ENCODE assay signal across 1 cellular context in genomic region chr3:188272481-188273372, GRCh38.
TF ChIP-seq lines count a peak whose summit lies in the region.

No MANE protein-coding gene starts in this region.

TF ChIP-seq in H1, 55 proteins besides CTCF, POLR2A, EP300 and RAD21:
- TF ChIP-seq, protein P1, sequence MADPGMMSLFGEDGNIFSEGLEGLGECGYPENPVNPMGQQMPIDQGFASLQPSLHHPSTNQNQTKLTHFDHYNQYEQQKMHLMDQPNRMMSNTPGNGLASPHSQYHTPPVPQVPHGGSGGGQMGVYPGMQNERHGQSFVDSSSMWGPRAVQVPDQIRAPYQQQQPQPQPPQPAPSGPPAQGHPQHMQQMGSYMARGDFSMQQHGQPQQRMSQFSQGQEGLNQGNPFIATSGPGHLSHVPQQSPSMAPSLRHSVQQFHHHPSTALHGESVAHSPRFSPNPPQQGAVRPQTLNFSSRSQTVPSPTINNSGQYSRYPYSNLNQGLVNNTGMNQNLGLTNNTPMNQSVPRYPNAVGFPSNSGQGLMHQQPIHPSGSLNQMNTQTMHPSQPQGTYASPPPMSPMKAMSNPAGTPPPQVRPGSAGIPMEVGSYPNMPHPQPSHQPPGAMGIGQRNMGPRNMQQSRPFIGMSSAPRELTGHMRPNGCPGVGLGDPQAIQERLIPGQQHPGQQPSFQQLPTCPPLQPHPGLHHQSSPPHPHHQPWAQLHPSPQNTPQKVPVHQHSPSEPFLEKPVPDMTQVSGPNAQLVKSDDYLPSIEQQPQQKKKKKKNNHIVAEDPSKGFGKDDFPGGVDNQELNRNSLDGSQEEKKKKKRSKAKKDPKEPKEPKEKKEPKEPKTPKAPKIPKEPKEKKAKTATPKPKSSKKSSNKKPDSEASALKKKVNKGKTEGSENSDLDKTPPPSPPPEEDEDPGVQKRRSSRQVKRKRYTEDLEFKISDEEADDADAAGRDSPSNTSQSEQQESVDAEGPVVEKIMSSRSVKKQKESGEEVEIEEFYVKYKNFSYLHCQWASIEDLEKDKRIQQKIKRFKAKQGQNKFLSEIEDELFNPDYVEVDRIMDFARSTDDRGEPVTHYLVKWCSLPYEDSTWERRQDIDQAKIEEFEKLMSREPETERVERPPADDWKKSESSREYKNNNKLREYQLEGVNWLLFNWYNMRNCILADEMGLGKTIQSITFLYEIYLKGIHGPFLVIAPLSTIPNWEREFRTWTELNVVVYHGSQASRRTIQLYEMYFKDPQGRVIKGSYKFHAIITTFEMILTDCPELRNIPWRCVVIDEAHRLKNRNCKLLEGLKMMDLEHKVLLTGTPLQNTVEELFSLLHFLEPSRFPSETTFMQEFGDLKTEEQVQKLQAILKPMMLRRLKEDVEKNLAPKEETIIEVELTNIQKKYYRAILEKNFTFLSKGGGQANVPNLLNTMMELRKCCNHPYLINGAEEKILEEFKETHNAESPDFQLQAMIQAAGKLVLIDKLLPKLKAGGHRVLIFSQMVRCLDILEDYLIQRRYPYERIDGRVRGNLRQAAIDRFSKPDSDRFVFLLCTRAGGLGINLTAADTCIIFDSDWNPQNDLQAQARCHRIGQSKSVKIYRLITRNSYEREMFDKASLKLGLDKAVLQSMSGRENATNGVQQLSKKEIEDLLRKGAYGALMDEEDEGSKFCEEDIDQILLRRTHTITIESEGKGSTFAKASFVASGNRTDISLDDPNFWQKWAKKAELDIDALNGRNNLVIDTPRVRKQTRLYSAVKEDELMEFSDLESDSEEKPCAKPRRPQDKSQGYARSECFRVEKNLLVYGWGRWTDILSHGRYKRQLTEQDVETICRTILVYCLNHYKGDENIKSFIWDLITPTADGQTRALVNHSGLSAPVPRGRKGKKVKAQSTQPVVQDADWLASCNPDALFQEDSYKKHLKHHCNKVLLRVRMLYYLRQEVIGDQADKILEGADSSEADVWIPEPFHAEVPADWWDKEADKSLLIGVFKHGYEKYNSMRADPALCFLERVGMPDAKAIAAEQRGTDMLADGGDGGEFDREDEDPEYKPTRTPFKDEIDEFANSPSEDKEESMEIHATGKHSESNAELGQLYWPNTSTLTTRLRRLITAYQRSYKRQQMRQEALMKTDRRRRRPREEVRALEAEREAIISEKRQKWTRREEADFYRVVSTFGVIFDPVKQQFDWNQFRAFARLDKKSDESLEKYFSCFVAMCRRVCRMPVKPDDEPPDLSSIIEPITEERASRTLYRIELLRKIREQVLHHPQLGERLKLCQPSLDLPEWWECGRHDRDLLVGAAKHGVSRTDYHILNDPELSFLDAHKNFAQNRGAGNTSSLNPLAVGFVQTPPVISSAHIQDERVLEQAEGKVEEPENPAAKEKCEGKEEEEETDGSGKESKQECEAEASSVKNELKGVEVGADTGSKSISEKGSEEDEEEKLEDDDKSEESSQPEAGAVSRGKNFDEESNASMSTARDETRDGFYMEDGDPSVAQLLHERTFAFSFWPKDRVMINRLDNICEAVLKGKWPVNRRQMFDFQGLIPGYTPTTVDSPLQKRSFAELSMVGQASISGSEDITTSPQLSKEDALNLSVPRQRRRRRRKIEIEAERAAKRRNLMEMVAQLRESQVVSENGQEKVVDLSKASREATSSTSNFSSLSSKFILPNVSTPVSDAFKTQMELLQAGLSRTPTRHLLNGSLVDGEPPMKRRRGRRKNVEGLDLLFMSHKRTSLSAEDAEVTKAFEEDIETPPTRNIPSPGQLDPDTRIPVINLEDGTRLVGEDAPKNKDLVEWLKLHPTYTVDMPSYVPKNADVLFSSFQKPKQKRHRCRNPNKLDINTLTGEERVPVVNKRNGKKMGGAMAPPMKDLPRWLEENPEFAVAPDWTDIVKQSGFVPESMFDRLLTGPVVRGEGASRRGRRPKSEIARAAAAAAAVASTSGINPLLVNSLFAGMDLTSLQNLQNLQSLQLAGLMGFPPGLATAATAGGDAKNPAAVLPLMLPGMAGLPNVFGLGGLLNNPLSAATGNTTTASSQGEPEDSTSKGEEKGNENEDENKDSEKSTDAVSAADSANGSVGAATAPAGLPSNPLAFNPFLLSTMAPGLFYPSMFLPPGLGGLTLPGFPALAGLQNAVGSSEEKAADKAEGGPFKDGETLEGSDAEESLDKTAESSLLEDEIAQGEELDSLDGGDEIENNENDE (IDR thresholded peaks at IDR 0.05; ENCODE audit: insufficient replicate concordance, low read length) = no peak
- no peak for TF ChIP-seq RFX5 (IDR thresholded peaks at IDR 0.05; ENCODE audit: borderline replicate concordance, low read depth, low read length)
